18 cellular contexts compared by ENCODE assay signal in genomic region chr5:112951124-112951702, GRCh38. TPM values are rescaled to one million over a fixed set of nuclear protein-coding genes. Genes with fewer than 3 reads are reported as not detected.
DNase-seq lines count a peak whose midpoint lies in the region; ATAC-seq and TF ChIP-seq lines count a peak whose summit lies in the region.
"Had no signal": no experiment of that assay in that cellular context is flagged by ENCODE, and none has a peak within 500 bp of the region (broad histone marks: within the 10 kb centered on the region; RNA-seq: fewer than 3 reads in every experiment).

No MANE protein-coding gene starts in this region.

- DNase-seq in lower leg skin (ENCODE audit: low spot score in 2 of 2) (no peak), NCI-H82 treated with DMSO at 0.1 percent for 48 hours (lab: John Stamatoyannopoulos, UW; ENCODE audit: unreplicated experiment) (no peak), SW 1271 (lab: John Stamatoyannopoulos, UW) (no peak), NCI-H345 (lab: John Stamatoyannopoulos, UW) (no peak)
- DNase-seq: activated CD4-positive, CD25-positive, alpha-beta regulatory T cell; amniotic stem cell; dermis blood vessel endothelial cell; foreskin keratinocyte; islet precursor cell; MM.1S; naive B cell; NCI-H748 treated with DMSO at 0.1 percent for 48 hours had no signal

- 92 to 98% methylated on average over 12 of the region's 12 CpGs for WGBS in lower leg skin, 2 donors

- intact Hi-C loops in lower leg skin (cut with DNase I; ENCODE audit: low total_unique reads), result no loop called here

- ATAC-seq in GM18498 (IDR thresholded peaks at IDR 0.05; ENCODE audit: unreplicated experiment), result peak; percentile 92
- ATAC-seq in GM18870 (IDR thresholded peaks at IDR 0.05; ENCODE audit: unreplicated experiment), result peak; percentile 97
- peak; percentile 92 for ATAC-seq in HG02571 (IDR thresholded peaks at IDR 0.05; ENCODE audit: unreplicated experiment)
- ATAC-seq in HG03354 (IDR thresholded peaks at IDR 0.05; ENCODE audit: poor library complexity, severe bottlenecking, unreplicated experiment), result peak; percentile 68
- ATAC-seq: foreskin keratinocyte had no signal

- TF ChIP-seq CTCF in lower leg skin (IDR thresholded peaks at IDR 0.05), result no peak

- no peak overlapping the region for H3K4me3 ChIP-seq in lower leg skin (ENCODE audit: low read depth, poor library complexity, severe bottlenecking)
- H3K4me3 ChIP-seq: SJSA1, skin epidermis had no signal

- TF ChIP-seq POLR2A in lower leg skin (IDR thresholded peaks at IDR 0.05), result no peak

RNA-seq across cellular contexts. Expression of gene DCP2, which starts 25.4 kb away (rescaled TPM):
- total RNA-seq in lower leg skin, result 10 to 100 TPM; 20.7 to 27.3 (median 22.1) TPM

RNA-seq across cellular contexts. Expression of gene REEP5, which starts 29.2 kb away (rescaled TPM):
- total RNA-seq in lower leg skin, result 10 to 100 TPM; 50.7 to 85.5 (median 74.4) TPM
